In genomic region chr17:75345514-75346167, GRCh38 we compare ENCODE assay signal across 1 cellular context.
A peak's percentile ranks its signal among the peaks of the same experiment; 100 is the strongest.
TF ChIP-seq lines count a peak whose summit lies in the region.

No MANE protein-coding gene starts in this region.

TF ChIP-seq in H1, 55 proteins besides CTCF, POLR2A, EP300 and RAD21 (continued from another document):
- TF ChIP-seq SIN3A (conservative IDR thresholded peaks at IDR 0.05 in 1 of 2, IDR thresholded peaks at IDR 0.05 in 1 of 2; ENCODE audit: low read depth in 1 of 2, low read length in 2 of 2): 0 out of 4 replicates have a peak, but pooled peaks of 1 of the 2 experiments have one; percentile 34
- no peak for TF ChIP-seq RFX5 (IDR thresholded peaks at IDR 0.05; ENCODE audit: borderline replicate concordance, low read depth, low read length)
- no peak for TF ChIP-seq SP2 (IDR thresholded peaks at IDR 0.05; ENCODE audit: low read length)
- no peak for TF ChIP-seq KDM1A (IDR thresholded peaks at IDR 0.05; ENCODE audit: borderline replicate concordance, low read length)
- TF ChIP-seq CREB1 (IDR thresholded peaks at IDR 0.05): no peak
- no peak for TF ChIP-seq POU5F1 (IDR thresholded peaks at IDR 0.05; ENCODE audit: low read depth, low read length)
